ENCODE assay signal across 21 cellular contexts in the genomic region with DNA sequence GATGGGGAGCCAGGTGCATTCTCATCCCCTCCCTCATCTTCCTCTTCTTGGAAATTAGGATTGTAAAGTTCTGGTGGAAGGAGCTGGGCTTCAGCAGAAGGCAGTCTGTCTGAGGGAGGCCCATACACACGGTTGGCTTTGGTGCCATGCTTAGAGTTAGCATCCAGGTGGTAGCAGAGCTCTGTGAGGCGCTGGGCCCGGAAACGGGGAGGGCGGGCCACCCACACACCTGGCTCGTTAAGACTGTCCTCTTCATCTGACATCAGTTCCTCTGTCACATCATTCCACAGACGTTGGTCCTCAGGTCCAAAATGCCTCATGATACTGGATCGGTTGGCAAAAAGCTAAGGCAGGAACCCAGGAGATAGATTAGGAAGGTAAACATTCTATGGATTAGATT. TPM values are rescaled to one million over a fixed set of nuclear protein-coding genes. Genes with fewer than 3 reads are reported as not detected.
"Had no signal": no experiment of that assay in that cellular context is flagged by ENCODE, and none has a peak within 500 bp of the region (broad histone marks: within the 10 kb centered on the region; RNA-seq: fewer than 3 reads in every experiment).

No MANE protein-coding gene starts in this region.

- DNase-seq: cortex of kidney had no signal

- H3K9me3 ChIP-seq: gastroesophageal sphincter, pancreas, prostate gland, tibial nerve had no signal

- H3K4me2 ChIP-seq: smooth muscle cell had no signal

- H3K27ac ChIP-seq: brain microvascular endothelial cell, gastroesophageal sphincter, pancreas, prostate gland, tibial nerve, WERI-Rb-1 had no signal

- H3K4me1 ChIP-seq: prostate gland had no signal

- H3K36me3 ChIP-seq: pancreas, prostate gland had no signal

- FAIRE-seq: astrocyte, pancreas, urothelium cell line had no signal

- H3K4me3 ChIP-seq: gastroesophageal sphincter, pancreas, prostate gland, smooth muscle cell, tibial nerve had no signal

- H3K27me3 ChIP-seq: brain microvascular endothelial cell, gastroesophageal sphincter, pancreas, tibial nerve had no signal

RNA-seq across cellular contexts. Expression of gene PSMB11, which starts 54.7 kb away (rescaled TPM):
- total RNA-seq: activated CD4-positive, alpha-beta memory T cell treated with anti-CD3 and anti-CD28 coated beads for 36 hours; activated CD4-positive, alpha-beta T cell treated with anti-CD3 and anti-CD28 coated beads, Interleukin-2, amount 10 ng/mL, durations not matched to agents 24 days and 14 days; astrocyte; chondrocyte; fibroblast of villous mesenchyme; left colon; liver; pancreas; prostate gland; smooth muscle cell; temporal lobe; tibial nerve had no signal
- polyA plus RNA-seq: esophagus, fibroblast of lung, keratinocyte, liver, neural cell, smooth muscle cell had no signal
